Comparison of ENCODE assay signal across 21 cellular contexts in the genomic region with DNA sequence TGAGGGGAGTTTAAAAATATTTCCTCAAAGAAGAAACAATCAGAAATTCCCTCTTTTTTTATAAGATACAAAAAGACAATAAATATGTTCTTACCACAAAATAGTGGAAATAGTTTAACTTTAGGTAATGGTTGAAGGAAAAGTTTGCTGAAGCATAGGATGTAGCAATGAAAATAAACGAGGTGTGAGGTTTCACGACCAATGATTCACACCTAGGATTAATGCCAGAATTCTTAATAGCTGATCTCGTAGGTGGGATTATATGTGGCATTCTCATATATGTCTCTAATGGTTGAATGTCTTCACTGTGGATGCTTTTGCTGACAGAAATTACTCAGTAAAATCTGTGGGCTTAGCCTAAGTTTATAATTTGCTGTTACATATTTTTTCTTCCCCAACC.
"Had no signal": no experiment of that assay in that cellular context is flagged by ENCODE, and none has a peak within 500 bp of the region (broad histone marks: within the 10 kb centered on the region; RNA-seq: fewer than 3 reads in every experiment).

No MANE protein-coding gene starts in this region.

- H3K9me3 ChIP-seq: adrenal gland, ovary, sigmoid colon, stomach, vagina had no signal

- H3K36me3 ChIP-seq: adrenal gland, ovary, sigmoid colon, stomach, vagina had no signal

- H3K27ac ChIP-seq: adrenal gland, dorsolateral prefrontal cortex, epithelial cell of prostate, ovary, sigmoid colon, stomach, vagina had no signal

- H3K27me3 ChIP-seq: adrenal gland, dorsolateral prefrontal cortex, ovary, sigmoid colon, stomach, vagina had no signal

- ATAC-seq: activated naive CD4-positive, alpha-beta T cell treated with anti-CD3 and anti-CD28 coated beads, Interleukin-2, amount 50 U/mL, for 72 hours; naive thymus-derived CD8-positive, alpha-beta T cell; stimulated activated effector memory CD8-positive, alpha-beta T cell treated with anti-CD3 and anti-CD28 coated beads, Interleukin-12 subunit alpha, Interleukin-12 subunit beta, amount 100 ng/mL, for 72 hours; WTC11 had no signal

- DNase-seq: activated CD4-positive, alpha-beta memory T cell treated with anti-CD3 and anti-CD28 coated beads for 36 hours; activated CD4-positive, alpha-beta T cell treated with anti-CD3 and anti-CD28 coated beads for 4 hours; activated gamma-delta T cell treated with Interleukin-2 at 50 U/mL for 16 hours; activated T-cell treated with anti-CD3 and anti-CD28 coated beads for 4 hours; adrenal gland; dorsolateral prefrontal cortex; foreskin melanocyte; hypothalamus; kidney; left ventricle myocardium superior; naive thymus-derived CD8-positive, alpha-beta T cell; ovary; sigmoid colon; stimulated activated CD4-positive, alpha-beta T cell treated with anti-CD3 and anti-CD28 coated beads, Interleukin-4, amount 100 ng/mL, for 24 hours; stomach; trophoblast cell had no signal

- H3K4me3 ChIP-seq: adrenal gland, dorsolateral prefrontal cortex, ovary, sigmoid colon, stomach, vagina had no signal

- H3K4me1 ChIP-seq: adrenal gland, sigmoid colon, stomach, vagina had no signal
